Comparison of ENCODE assay signal across 16 cellular contexts in the genomic region with DNA sequence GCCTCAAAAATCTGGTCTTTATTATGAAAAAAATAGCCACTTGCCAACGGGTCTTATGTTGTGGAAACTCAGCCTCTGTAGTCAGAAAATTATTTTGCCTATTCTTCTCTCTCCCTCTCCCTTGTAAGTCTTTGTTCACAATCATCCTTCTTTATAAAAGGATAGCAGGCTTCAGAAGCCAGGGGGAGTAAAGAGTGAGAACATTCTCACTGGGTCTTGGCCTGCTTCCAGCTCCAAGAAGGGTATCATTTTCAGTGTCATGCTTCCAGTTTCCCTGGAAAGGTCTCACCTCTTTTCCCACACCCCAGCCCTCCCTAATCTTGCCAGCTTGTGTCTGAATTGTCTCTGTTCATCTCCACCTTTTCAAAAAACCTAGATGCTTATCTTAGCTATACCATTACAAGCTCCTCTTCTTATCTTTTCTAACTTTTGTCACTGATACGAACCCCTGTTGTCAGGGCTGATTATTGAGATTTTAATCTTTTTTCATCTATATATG.
DNase-seq lines count a peak whose midpoint lies in the region; ATAC-seq and TF ChIP-seq lines count a peak whose summit lies in the region.
"Had no signal": no experiment of that assay in that cellular context is flagged by ENCODE, and none has a peak within 500 bp of the region (broad histone marks: within the 10 kb centered on the region; RNA-seq: fewer than 3 reads in every experiment).

No MANE protein-coding gene starts in this region.

- H3K27me3 Mint-ChIP-seq in activated CD4-positive, alpha-beta T cell treated with anti-CD3 and anti-CD28 coated beads, Interleukin-2, amount 10 ng/mL, durations not matched to agents 24 days and 14 days: no peaks in the 10 kb centered on the region
- H3K27me3 Mint-ChIP-seq: activated CD4-positive, alpha-beta memory T cell treated with anti-CD3 and anti-CD28 coated beads, Interleukin-2, amount 10 ng/mL, durations not matched to agents 7 days and 5 days had no signal

- H3K4me3 ChIP-seq in cardiac muscle cell: no peak overlapping the region
- H3K4me3 ChIP-seq in astrocyte of the cerebellum (ENCODE audit: low read depth, low read length): no peak overlapping the region
- H3K4me3 ChIP-seq: colonic mucosa, transverse colon had no signal

- DNase-seq in cardiac muscle cell (ENCODE audit: low read depth in 1 of 2, low spot score in 1 of 2) (peak; percentile 15 to 62), left cardiac atrium (no peak), NCI-H2227 treated with DMSO at 0.1 percent for 48 hours (lab: John Stamatoyannopoulos, UW) (peak; percentile 82), astrocyte of the cerebellum (ENCODE audit: low read depth) (no peak), 8988T (no peak), UCSD-AML1 (lab: John Stamatoyannopoulos, UW; ENCODE audit: unreplicated experiment) (no peak)
- DNase-seq in activated CD4-positive, alpha-beta T cell treated with anti-CD3 and anti-CD28 coated beads, Interleukin-2, amount 10 ng/mL, durations not matched to agents 24 days and 14 days: no peak
- DNase-seq in activated T-cell treated with anti-CD3 and anti-CD28 coated beads, Interleukin-2, amount 50 U/mL, for 48 hours: no peak
- DNase-seq: activated CD4-positive, alpha-beta memory T cell treated with anti-CD3 and anti-CD28 coated beads, Interleukin-2, amount 10 ng/mL, durations not matched to agents 7 days and 5 days; Calu3; colonic mucosa; nucleus accumbens; SIG-M5; stimulated activated CD4-positive, alpha-beta T cell treated with anti-CD3 and anti-CD28 coated beads, Interleukin-4, amount 100 ng/mL, for 24 hours; transverse colon had no signal

- no peaks in the 10 kb centered on the region for H3K4me1 Mint-ChIP-seq in activated CD4-positive, alpha-beta T cell treated with anti-CD3 and anti-CD28 coated beads, Interleukin-2, amount 10 ng/mL, durations not matched to agents 24 days and 14 days
- H3K4me1 Mint-ChIP-seq: activated CD4-positive, alpha-beta memory T cell treated with anti-CD3 and anti-CD28 coated beads, Interleukin-2, amount 10 ng/mL, durations not matched to agents 7 days and 5 days had no signal

- no peaks in the 10 kb centered on the region for H3K9me3 Mint-ChIP-seq in activated CD4-positive, alpha-beta T cell treated with anti-CD3 and anti-CD28 coated beads, Interleukin-2, amount 10 ng/mL, durations not matched to agents 24 days and 14 days
- H3K9me3 Mint-ChIP-seq: activated T-helper 2 cell treated with anti-CD3 and anti-CD28 coated beads, Interferon-gamma antibody, Interleukin-2, Interleukin-4, amounts not matched to agents 10 μg/mL and 5 μg/mL and 100 μg/mL, durations not matched to agents 14 hours and 24 hours and 36 hours had no signal

- no peak overlapping the region for H3K27ac Mint-ChIP-seq in activated CD4-positive, alpha-beta T cell treated with anti-CD3 and anti-CD28 coated beads, Interleukin-2, amount 10 ng/mL, durations not matched to agents 24 days and 14 days
- H3K27ac Mint-ChIP-seq: activated CD4-positive, alpha-beta memory T cell treated with anti-CD3 and anti-CD28 coated beads, Interleukin-2, amount 10 ng/mL, durations not matched to agents 7 days and 5 days; activated T-helper 2 cell treated with anti-CD3 and anti-CD28 coated beads, Interferon-gamma antibody, Interleukin-2, Interleukin-4, amounts not matched to agents 10 μg/mL and 5 μg/mL and 100 μg/mL, durations not matched to agents 14 hours and 24 hours and 36 hours had no signal

- peak; percentile 3 for TF ChIP-seq CTCF in cardiac muscle cell (IDR thresholded peaks at IDR 0.05; ENCODE audit: low read depth, low read length)
- TF ChIP-seq CTCF in astrocyte of the cerebellum (IDR thresholded peaks at IDR 0.05; ENCODE audit: low read depth, low read length, missing control alignments): peak; percentile 10

- no peaks in the 10 kb centered on the region for H3K27me3 ChIP-seq in cardiac muscle cell
- H3K27me3 ChIP-seq: colonic mucosa, transverse colon had no signal

- intact Hi-C loops in left cardiac atrium (cut with DNase I): no loop called here
- intact Hi-C loops in activated CD4-positive, alpha-beta T cell treated with anti-CD3 and anti-CD28 coated beads, Interleukin-2, amount 10 ng/mL, durations not matched to agents 24 days and 14 days (cut with micrococcal nuclease): no loop called here

- no peaks in the 10 kb centered on the region for H3K36me3 ChIP-seq in cardiac muscle cell
- H3K36me3 ChIP-seq: colonic mucosa, transverse colon had no signal

- in situ Hi-C loops in astrocyte of the cerebellum (cut with HindIII; ENCODE audit: low sequenced_read_pairs): no loop called here

- H3K36me3 Mint-ChIP-seq in activated CD4-positive, alpha-beta T cell treated with anti-CD3 and anti-CD28 coated beads, Interleukin-2, amount 10 ng/mL, durations not matched to agents 24 days and 14 days (ENCODE audit: low read depth): no peaks in the 10 kb centered on the region

- H3K4me3 Mint-ChIP-seq in activated CD4-positive, alpha-beta T cell treated with anti-CD3 and anti-CD28 coated beads, Interleukin-2, amount 10 ng/mL, durations not matched to agents 24 days and 14 days: no peak overlapping the region
- H3K4me3 Mint-ChIP-seq: activated CD4-positive, alpha-beta memory T cell treated with anti-CD3 and anti-CD28 coated beads, Interleukin-2, amount 10 ng/mL, durations not matched to agents 7 days and 5 days had no signal

- no peak overlapping the region for H3K27ac ChIP-seq in cardiac muscle cell
- H3K27ac ChIP-seq: colonic mucosa, transverse colon had no signal

- no peaks in the 10 kb centered on the region for H3K4me1 ChIP-seq in cardiac muscle cell (ENCODE audit: low read depth)
- H3K4me1 ChIP-seq: colonic mucosa, transverse colon had no signal

- no peak for ATAC-seq in left cardiac atrium

- no peaks in the 10 kb centered on the region for H3K9me3 ChIP-seq in cardiac muscle cell (ENCODE audit: low read depth)
- H3K9me3 ChIP-seq: colonic mucosa, transverse colon had no signal

Comparison
In these comparisons a context has a peak if more than half of its experiments do, and no peak if none do; other contexts are left out.
1. DNase-seq: peak in cardiac muscle cell (2 of 2) and NCI-H2227 treated with DMSO at 0.1 percent for 48 hours (single experiment); none in left cardiac atrium (single experiment), astrocyte of the cerebellum (single experiment), 8988T (single experiment), UCSD-AML1 (single experiment), activated CD4-positive, alpha-beta T cell treated with anti-CD3 and anti-CD28 coated beads, Interleukin-2, amount 10 ng/mL, durations not matched to agents 24 days and 14 days (single experiment) and activated T-cell treated with anti-CD3 and anti-CD28 coated beads, Interleukin-2, amount 50 U/mL, for 48 hours (0 of 2).